ENCODE assay signal across 8 cellular contexts in the genomic region with DNA sequence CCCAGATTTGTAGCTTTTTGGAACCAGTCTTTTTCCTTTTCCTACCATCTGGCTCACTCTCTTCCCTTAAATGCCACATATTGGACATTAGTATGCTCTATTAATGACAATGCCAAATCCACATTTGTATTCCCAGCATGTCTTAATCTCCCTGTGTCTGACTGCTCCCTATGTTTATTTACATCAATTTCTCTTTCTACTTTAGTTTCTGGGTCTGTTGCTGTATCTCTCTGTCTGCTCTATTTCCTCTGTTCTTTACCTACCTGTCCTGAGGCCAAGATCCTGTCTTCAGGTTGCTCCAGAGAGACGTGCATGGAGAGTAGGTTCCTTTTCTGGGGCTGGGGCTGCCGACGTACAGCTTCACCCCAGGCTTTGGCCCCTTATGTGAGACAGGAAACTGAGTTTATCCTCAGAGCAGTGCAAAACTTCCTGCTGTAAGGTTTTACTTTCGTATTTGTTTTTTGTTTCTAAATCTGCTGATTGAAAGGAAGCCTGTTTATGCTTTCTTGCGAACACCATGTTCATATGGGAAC. TPM values are rescaled to one million over a fixed set of nuclear protein-coding genes. Genes with fewer than 3 reads are reported as not detected.
DNase-seq lines count a peak whose midpoint lies in the region; ATAC-seq, FAIRE-seq and TF ChIP-seq lines count a peak whose summit lies in the region.

No MANE protein-coding gene starts in this region.

- H3K4me3 ChIP-seq in MM.1S (ENCODE audit: low read length) (peak overlapping the region; percentile 64), K562 (no peak overlapping the region), skeletal muscle tissue (ENCODE audit: low read length in 3 of 3) (peak overlapping the region in 2 of 3 donors; percentile 49 to 54)

- FAIRE-seq in GM12891 (lab: Jason Lieb, UNC): peak; percentile 96
- no peak for FAIRE-seq in K562 (lab: Jason Lieb, UNC)

- H2AFZ ChIP-seq in MM.1S (ENCODE audit: low read length) (peak overlapping the region; percentile 58), K562 (ENCODE audit: low read depth, low read length) (peak overlapping the region; percentile 82)

- TF ChIP-seq CTCF in MM.1S (IDR thresholded peaks at IDR 0.05; ENCODE audit: low read length) (no peak), K562 (IDR thresholded peaks at IDR 0.05 in 2 of 3, conservative IDR thresholded peaks at IDR 0.05 in 1 of 3; ENCODE audit: insufficient read depth in 2 of 3, low read depth in 1 of 3, low read length in 3 of 3) (no peak)

- no peaks in the 10 kb centered on the region for H3K9me3 ChIP-seq in MM.1S (replicated peaks; ENCODE audit: insufficient read depth, low read length)
- 0 out of 2 replicates have a peak, but pooled peaks cover 3% of the 10 kb centered on the region for H3K9me3 ChIP-seq in K562 (replicated peaks; ENCODE audit: control insufficient read depth, insufficient read depth, low read depth, low read length)
- no peaks in the 10 kb centered on the region for H3K9me3 ChIP-seq in skeletal muscle tissue (ENCODE audit: control insufficient read depth in 3 of 3, low read length in 3 of 3)

- H3K9ac ChIP-seq in MM.1S (ENCODE audit: low read length) (peak overlapping the region; percentile 54), K562 (ENCODE audit: insufficient read depth in 1 of 2, low read depth in 2 of 2, low read length in 2 of 2) (peak overlapping the region in 1 of 2 experiments; percentile 48; a peak in 2 of 4 replicates), skeletal muscle tissue (ENCODE audit: low read depth in 1 of 3, low read length in 3 of 3) (peak overlapping the region in 1 of 3 donors; percentile 40)

- ATAC-seq in GM21576 (IDR thresholded peaks at IDR 0.05; ENCODE audit: unreplicated experiment) (peak; percentile 79), K562 (peak; percentile 49)

- H3K27me3 ChIP-seq in MM.1S (replicated peaks; ENCODE audit: insufficient read depth, low read length) (no peaks in the 10 kb centered on the region), K562 (ENCODE audit: control insufficient read depth in 2 of 2, insufficient read depth in 2 of 2, low read length in 2 of 2) (no peaks in the 10 kb centered on the region), skeletal muscle tissue (ENCODE audit: control insufficient read depth in 3 of 3, insufficient read depth in 3 of 3, low read length in 3 of 3) (no peaks in the 10 kb centered on the region)

- DNase-seq in GM12891 (ENCODE audit: insufficient read length, low spot score): no peak
- DNase-seq in MM.1S: peak; percentile 84
- DNase-seq in K562 (ENCODE audit: extremely low read depth in 1 of 4, low spot score in 3 of 4): no peak
- DNase-seq in SIG-M5 (lab: John Stamatoyannopoulos, UW): no peak
- DNase-seq in posterior vena cava (ENCODE audit: low spot score): no peak
- no peak for DNase-seq in ACHN

- peak overlapping the region; percentile 60 for H3K4me2 ChIP-seq in MM.1S (ENCODE audit: low read depth, low read length)
- H3K4me2 ChIP-seq in K562 (ENCODE audit: insufficient read depth, low read length): peak overlapping the region; percentile 53

- POLR2A ChIA-PET in K562 (lab: Yijun Ruan, JAX): interaction anchor here (0.7 to 2.1 kb wide), 4 partner anchors 9 to 122 kb away, joined by 3 to 10 read pairs (median 6); no protein-coding TSS in a partner anchor

- CTCF ChIA-PET in K562 (lab: Yijun Ruan, JAX; ENCODE audit: low intra/inter-chr PET ratio): no interaction called here

- H4K20me1 ChIP-seq in MM.1S (ENCODE audit: insufficient read depth, low read length) (no peaks in the 10 kb centered on the region), K562 (replicated peaks; ENCODE audit: control insufficient read depth, insufficient read depth, low read length) (no peaks in the 10 kb centered on the region)

- peak overlapping the region; percentile 73 for H3K27ac ChIP-seq in MM.1S (ENCODE audit: low read length)
- peak overlapping the region; percentile 72 for H3K27ac ChIP-seq in K562 (ENCODE audit: extremely low read depth, low read depth, low read length)
- peak overlapping the region; percentile 56 for H3K27ac ChIP-seq in skeletal muscle tissue (ENCODE audit: low read depth, low read length)

- H3K4me1 ChIP-seq in MM.1S (ENCODE audit: low read length) (peaks cover 22% of the 10 kb centered on the region), K562 (replicated peaks in 1 of 2; ENCODE audit: control insufficient read depth in 2 of 2, insufficient read depth in 2 of 2, low read length in 2 of 2) (peaks cover 0 to 50% of the 10 kb centered on the region in 2 experiments), skeletal muscle tissue (ENCODE audit: control insufficient read depth in 3 of 3, insufficient read depth in 3 of 3, low read length in 3 of 3) (no peaks in the 10 kb centered on the region)

- H3K9me1 ChIP-seq in K562 (ENCODE audit: control insufficient read depth, insufficient read depth, low read length): no peaks in the 10 kb centered on the region

- peaks cover 42% of the 10 kb centered on the region for H3K79me2 ChIP-seq in MM.1S (ENCODE audit: low read length)
- no peaks in the 10 kb centered on the region for H3K79me2 ChIP-seq in K562 (ENCODE audit: control insufficient read depth, insufficient read depth, low read length)

- H3K36me3 ChIP-seq in MM.1S (replicated peaks; ENCODE audit: insufficient read depth, low read length) (no peaks in the 10 kb centered on the region), K562 (ENCODE audit: control insufficient read depth, insufficient read depth, low read length) (no peaks in the 10 kb centered on the region), skeletal muscle tissue (ENCODE audit: control insufficient read depth in 3 of 3, insufficient read depth in 3 of 3, low read length in 3 of 3) (no peaks in the 10 kb centered on the region)

- H3K9me2 ChIP-seq in MM.1S (replicated peaks; ENCODE audit: insufficient read depth, low read length): no peaks in the 10 kb centered on the region

- in situ Hi-C loops in K562 (cut with MboI): no loop called here
- in situ Hi-C loops in ACHN (cut with HindIII; ENCODE audit: low pct_ligation_motif_present, low pct_unique_long_range_greater_than_20kb, low sequenced_read_pairs): no loop called here

- BruUV-seq in K562 (replicated peaks; lab: Mats Ljungman, UMichigan): no TSS peak

- WGBS in K562 (ENCODE audit: insufficient coverage, low coverage, missing lambda C conversion rate): 43% methylated on average over 5 of the region's 5 CpGs

- intact Hi-C loops in K562 (cut with micrococcal nuclease): no loop called here
- intact Hi-C loops in posterior vena cava (cut with DNase I): no loop called here

- TF ChIP-seq RAD21 in K562 (CRISPR knock-in tag; conservative IDR thresholded peaks at IDR 0.05 in 1 of 2, IDR thresholded peaks at IDR 0.05 in 1 of 2): no peak

- TF ChIP-seq POLR2A in GM12891 (IDR thresholded peaks at IDR 0.05; ENCODE audit: low read depth, low read length): peak; percentile 80
- no peak for TF ChIP-seq POLR2A in K562 (conservative IDR thresholded peaks at IDR 0.05)

- no peak for TF ChIP-seq EP300 in K562 (IDR thresholded peaks at IDR 0.05; ENCODE audit: low read length)

- H3F3A ChIP-seq in MM.1S (ENCODE audit: insufficient read depth, low read length): peaks cover 18% of the 10 kb centered on the region

RNA-seq across cellular contexts. Expression of gene OR2AG2, which starts 25.6 kb away (rescaled TPM):
- polyA plus RNA-seq in GM12891 (2012; ENCODE audit: low read depth, missing spikeins): not detected
- 11.1 and 11.8 TPM in 2 replicates for total RNA-seq in K562 (2011; cell fraction: chromatin; rRNA removed; ENCODE audit: low replicate concordance)
- total RNA-seq in K562 (2011; cell fraction: nucleolus; rRNA removed): 4.7 and 6.4 TPM in 2 replicates
- total RNA-seq in K562 (2011; cell fraction: nucleoplasm; rRNA removed): 17.2 and 55.7 TPM in 2 replicates
- total RNA-seq in K562 (2014; rRNA removed): 0.23 and 0.65 TPM in 2 replicates
- 0.73 and 0.77 TPM in 2 replicates for total RNA-seq in K562 (2014; rRNA removed; fragmentation: Illumina TruSeq; extraction: Trizol)
- 0.38 and 0.58 TPM in 2 replicates for total RNA-seq in K562 (2015; rRNA removed; fragmentation: Illumina TruSeq; extraction: Trizol)
- 0.42 and 0.55 TPM in 2 replicates for total RNA-seq in K562 (2021)
- polyA plus RNA-seq in K562 (2011; rRNA removed): 0.66 and 0.91 TPM in 2 replicates
- polyA plus RNA-seq in K562 (2011; cell fraction: cytosol; rRNA removed): 0.74 and 1.4 TPM in 2 replicates
- polyA plus RNA-seq in K562 (2011; cell fraction: nucleus; rRNA removed): 1.0 and 3.0 TPM in 2 replicates
- polyA plus RNA-seq in K562 (2012): 0.29 and 1.0 TPM in 2 replicates
- polyA plus RNA-seq in K562 (2014; fragmentation: Illumina TruSeq; extraction: Trizol): 0.71 and 0.79 TPM in 2 replicates
- under 1 TPM; 0.15 to 0.18 TPM for polyA plus RNA-seq in K562 (2014; fragmentation: Nextera tagmentation; extraction: Ambion mirVana)
- polyA plus RNA-seq in K562 (2014; rRNA removed): 0.37 and 0.67 TPM in 2 replicates
- 6.1 and 8.9 TPM in 2 replicates for polyA minus RNA-seq in K562 (2011; rRNA and poly(A)+ RNA removed)
- 0.48 TPM in 1 of 2 replicates, not detected in the other for polyA minus RNA-seq in K562 (2011; cell fraction: cytosol; rRNA and poly(A)+ RNA removed)
- 4.2 and 6.1 TPM in 2 replicates for polyA minus RNA-seq in K562 (2011; cell fraction: nucleus; rRNA and poly(A)+ RNA removed)
- not detected for total RNA-seq in skeletal muscle tissue
- under 1 TPM in 1 of 2 donors, not detected in 1; 0.10 TPM for total RNA-seq in posterior vena cava

RNA-seq across cellular contexts. Expression of gene OR2AG1, which starts 36.7 kb away (rescaled TPM):
- not detected for polyA plus RNA-seq in GM12891 (2012; ENCODE audit: low read depth, missing spikeins)
- total RNA-seq in K562 (2011; cell fraction: chromatin; rRNA removed; ENCODE audit: low replicate concordance): 0.16 and 0.19 TPM in 2 replicates
- under 0.01 TPM in 1 of 2 replicates, not detected in the other for total RNA-seq in K562 (2011; cell fraction: nucleolus; rRNA removed)
- total RNA-seq in K562 (2011; cell fraction: nucleoplasm; rRNA removed): 0.07 TPM in 1 of 2 replicates, not detected in the other
- not detected in 2 replicates for total RNA-seq in K562 (2014; rRNA removed)
- 0.03 TPM in 1 of 2 replicates, not detected in the other for total RNA-seq in K562 (2014; rRNA removed; fragmentation: Illumina TruSeq; extraction: Trizol)
- total RNA-seq in K562 (2015; rRNA removed; fragmentation: Illumina TruSeq; extraction: Trizol): not detected in 2 replicates
- not detected in 2 replicates for total RNA-seq in K562 (2021)
- polyA plus RNA-seq in K562 (2011; rRNA removed): 0.03 and 0.06 TPM in 2 replicates
- 0.10 and 0.21 TPM in 2 replicates for polyA plus RNA-seq in K562 (2011; cell fraction: cytosol; rRNA removed)
- polyA plus RNA-seq in K562 (2011; cell fraction: nucleus; rRNA removed): 0.01 and 0.23 TPM in 2 replicates
- polyA plus RNA-seq in K562 (2012): 0.05 and 0.11 TPM in 2 replicates
- not detected in 2 replicates for polyA plus RNA-seq in K562 (2014; fragmentation: Illumina TruSeq; extraction: Trizol)
- polyA plus RNA-seq in K562 (2014; fragmentation: Nextera tagmentation; extraction: Ambion mirVana): under 1 TPM; 0.08 to 0.11 TPM
- 0.05 TPM in 1 of 2 replicates, not detected in the other for polyA plus RNA-seq in K562 (2014; rRNA removed)
- 0.28 TPM in 1 of 2 replicates, not detected in the other for polyA minus RNA-seq in K562 (2011; rRNA and poly(A)+ RNA removed)
- not detected in 2 replicates for polyA minus RNA-seq in K562 (2011; cell fraction: cytosol; rRNA and poly(A)+ RNA removed)
- 0.13 TPM in 1 of 2 replicates, not detected in the other for polyA minus RNA-seq in K562 (2011; cell fraction: nucleus; rRNA and poly(A)+ RNA removed)
- not detected for total RNA-seq in skeletal muscle tissue
- not detected for total RNA-seq in posterior vena cava

RNA-seq across cellular contexts. Expression of gene OR6A2, which starts 53.3 kb away (rescaled TPM):
- polyA plus RNA-seq in GM12891 (2012; ENCODE audit: low read depth, missing spikeins): not detected
- 5.9 and 12.5 TPM in 2 replicates for total RNA-seq in K562 (2011; cell fraction: chromatin; rRNA removed; ENCODE audit: low replicate concordance)
- total RNA-seq in K562 (2011; cell fraction: nucleolus; rRNA removed): 3.2 and 5.7 TPM in 2 replicates
- 8.9 and 22.8 TPM in 2 replicates for total RNA-seq in K562 (2011; cell fraction: nucleoplasm; rRNA removed)
- total RNA-seq in K562 (2014; rRNA removed) (0.41 and 0.50 TPM in 2 replicates), K562 (2014; rRNA removed; fragmentation: Illumina TruSeq; extraction: Trizol) (0.69 and 0.80 TPM in 2 replicates), K562 (2015; rRNA removed; fragmentation: Illumina TruSeq; extraction: Trizol) (0.47 and 0.72 TPM in 2 replicates), K562 (2021) (0.34 and 0.35 TPM in 2 replicates), skeletal muscle tissue (under 0.01 TPM), posterior vena cava (under 1 TPM in 1 of 2 donors, not detected in 1; 0.33 TPM)
- polyA plus RNA-seq in K562 (2011; rRNA removed) (0.11 and 0.18 TPM in 2 replicates), K562 (2014; fragmentation: Illumina TruSeq; extraction: Trizol) (not detected in 2 replicates), K562 (2014; fragmentation: Nextera tagmentation; extraction: Ambion mirVana) (under 1 TPM in 1 of 2 experiments, not detected in 1; 0.04 TPM), K562 (2014; rRNA removed) (0.05 and 0.11 TPM in 2 replicates)
- not detected in 2 replicates for polyA plus RNA-seq in K562 (2011; cell fraction: cytosol; rRNA removed)
- polyA plus RNA-seq in K562 (2011; cell fraction: nucleus; rRNA removed): 1.4 and 2.5 TPM in 2 replicates
- polyA plus RNA-seq in K562 (2012): 0.01 and 0.08 TPM in 2 replicates
- polyA minus RNA-seq in K562 (2011; rRNA and poly(A)+ RNA removed): 6.1 and 6.3 TPM in 2 replicates
- not detected in 2 replicates for polyA minus RNA-seq in K562 (2011; cell fraction: cytosol; rRNA and poly(A)+ RNA removed)
- 7.9 and 8.8 TPM in 2 replicates for polyA minus RNA-seq in K562 (2011; cell fraction: nucleus; rRNA and poly(A)+ RNA removed)
